Comparison of ENCODE assay signal across 8 cellular contexts in the genomic region with DNA sequence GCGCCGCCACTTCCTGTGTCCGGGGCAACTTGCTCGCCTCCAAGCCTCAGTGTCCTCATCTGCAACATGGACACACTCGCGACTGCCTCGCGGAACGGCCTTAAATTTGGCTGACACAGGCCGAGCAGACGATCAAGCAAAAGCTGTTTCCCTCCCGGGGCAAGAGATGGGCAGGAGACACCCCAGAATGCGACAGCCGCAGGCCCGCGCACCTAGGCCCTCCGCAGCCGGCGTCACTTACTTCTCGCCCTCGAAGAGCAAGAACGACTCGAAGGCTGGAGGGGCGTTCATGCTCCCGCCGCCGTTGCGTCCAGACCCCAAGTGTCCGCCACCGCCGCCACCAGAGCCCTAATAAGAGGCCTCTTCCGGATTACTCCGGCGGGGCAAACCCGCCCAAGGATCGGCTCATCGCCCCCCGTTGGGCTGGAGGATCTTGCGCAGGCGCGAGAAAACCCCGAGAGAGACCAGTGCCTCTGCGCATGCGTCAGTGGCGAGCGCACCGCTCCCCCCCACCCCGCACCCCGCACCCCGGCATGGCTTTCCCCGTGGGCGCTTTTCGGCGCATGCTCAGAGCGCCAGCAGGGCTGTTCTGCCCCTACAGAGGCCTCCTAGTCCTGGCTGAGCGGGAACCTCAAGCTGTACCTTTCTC. TPM values are rescaled to one million over a fixed set of nuclear protein-coding genes. Genes with fewer than 3 reads are reported as not detected.
DNase-seq lines count a peak whose midpoint lies in the region; ATAC-seq and TF ChIP-seq lines count a peak whose summit lies in the region.
"Not testable (repeated sequence)": the region's sequence is repeated elsewhere in the genome, so short reads cannot be mapped to it uniquely, and the experiment has no call there.

Gene POLR2J2, minus strand, starts transcription at position 353 of the 649 bp plus-strand sequence. Its CDS starts 62 bp downstream, at position 291.

- peak; percentile 92 for DNase-seq in GM03348 (ENCODE audit: low spot score)
- peak; percentile 25 for DNase-seq in activated T-helper 1 cell treated with anti-CD3 and anti-CD28 coated beads, Interleukin-12 subunit alpha, Interleukin-12 subunit beta, Interleukin-2, Interleukin-4 antibody, amounts not matched to agents 30 ng/mL and 10 ng/mL and 1 ng/mL, durations not matched to agents 14 hours and 24 hours and 36 hours (ENCODE audit: low spot score)
- not testable (repeated sequence) for DNase-seq in esophagus squamous epithelium (lab: John Stamatoyannopoulos, UW)
- DNase-seq in mucosa of descending colon: peak in 2 of 3 donors; percentile 39 to 89
- peak; percentile 3 for DNase-seq in thoracic aorta (ENCODE audit: low spot score)

- WGBS in esophagus squamous epithelium, 2 donors: no CpG with 5 or more reads among the region's 56 CpGs

- not testable (repeated sequence) for H3K9ac ChIP-seq in Loucy (ENCODE audit: low read depth, low read length, poor library complexity, severe bottlenecking)

- H3K4me1 ChIP-seq in Loucy (ENCODE audit: insufficient read depth, low read length, poor library complexity, severe bottlenecking); esophagus squamous epithelium; mucosa of descending colon (ENCODE audit: low read depth); thoracic aorta (ENCODE audit: control insufficient read depth in 1 of 2, low read depth in 2 of 2): not testable (repeated sequence)

- H3K9me3 Mint-ChIP-seq in activated T-helper 1 cell treated with anti-CD3 and anti-CD28 coated beads, Interleukin-12 subunit alpha, Interleukin-12 subunit beta, Interleukin-2, Interleukin-4 antibody, amounts not matched to agents 30 ng/mL and 10 ng/mL and 1 ng/mL, durations not matched to agents 14 hours and 24 hours and 36 hours: not testable (repeated sequence)

- ATAC-seq in GM19455 (IDR thresholded peaks at IDR 0.05; ENCODE audit: unreplicated experiment) (peak; percentile 62), HG02973 (IDR thresholded peaks at IDR 0.05; ENCODE audit: unreplicated experiment) (peak; percentile 70), mucosa of descending colon (peak; percentile 74)
- ATAC-seq in thoracic aorta (ENCODE audit: insufficient number of reproducible peaks, low FRiP score, low read depth): not testable (repeated sequence)

- not testable (repeated sequence) for H3K4me3 Mint-ChIP-seq in activated T-helper 1 cell treated with anti-CD3 and anti-CD28 coated beads, Interleukin-12 subunit alpha, Interleukin-12 subunit beta, Interleukin-2, Interleukin-4 antibody, amounts not matched to agents 30 ng/mL and 10 ng/mL and 1 ng/mL, durations not matched to agents 14 hours and 24 hours and 36 hours

- H3K27me3 ChIP-seq in Loucy (ENCODE audit: insufficient read depth, low read length, poor library complexity, severe bottlenecking); esophagus squamous epithelium; thoracic aorta (replicated peaks; ENCODE audit: insufficient read depth): not testable (repeated sequence)

- H3K27me3 Mint-ChIP-seq in activated T-helper 1 cell treated with anti-CD3 and anti-CD28 coated beads, Interleukin-12 subunit alpha, Interleukin-12 subunit beta, Interleukin-2, Interleukin-4 antibody, amounts not matched to agents 30 ng/mL and 10 ng/mL and 1 ng/mL, durations not matched to agents 14 hours and 24 hours and 36 hours (ENCODE audit: insufficient read depth): not testable (repeated sequence)

- H3K4me2 ChIP-seq in Loucy (ENCODE audit: low read depth, low read length, poor library complexity, severe bottlenecking): not testable (repeated sequence)

- H3K79me2 ChIP-seq in Loucy (ENCODE audit: insufficient read depth, low read length): not testable (repeated sequence)

- not testable (repeated sequence) for H2AFZ ChIP-seq in Loucy (ENCODE audit: low read length)

- not testable (repeated sequence) for TF ChIP-seq CTCF in Loucy (conservative IDR thresholded peaks at IDR 0.05; ENCODE audit: low read length); esophagus squamous epithelium (IDR thresholded peaks at IDR 0.05); mucosa of descending colon (IDR thresholded peaks at IDR 0.05); thoracic aorta (IDR thresholded peaks at IDR 0.05)

- not testable (repeated sequence) for H3F3A ChIP-seq in Loucy (ENCODE audit: low read depth)

- H3K36me3 ChIP-seq in Loucy (ENCODE audit: insufficient read depth, low read length); esophagus squamous epithelium; mucosa of descending colon (ENCODE audit: low read depth); thoracic aorta: not testable (repeated sequence)

- not testable (repeated sequence) for TF ChIP-seq POLR2A in esophagus squamous epithelium (IDR thresholded peaks at IDR 0.05)

- H3K27ac ChIP-seq in esophagus squamous epithelium: peak within 1 kb of the TSS in 2 of 4 donors; percentile 55 to 63
- not testable (repeated sequence) for H3K27ac ChIP-seq in thoracic aorta

- H3K36me3 Mint-ChIP-seq in activated T-helper 1 cell treated with anti-CD3 and anti-CD28 coated beads, Interleukin-12 subunit alpha, Interleukin-12 subunit beta, Interleukin-2, Interleukin-4 antibody, amounts not matched to agents 30 ng/mL and 10 ng/mL and 1 ng/mL, durations not matched to agents 14 hours and 24 hours and 36 hours (ENCODE audit: low read depth): not testable (repeated sequence)

- not testable (repeated sequence) for H3K9me3 ChIP-seq in Loucy (ENCODE audit: insufficient read depth, low read depth, low read length); esophagus squamous epithelium; mucosa of descending colon; thoracic aorta

- H3K9me2 ChIP-seq in Loucy (replicated peaks; ENCODE audit: low read depth, low read length): not testable (repeated sequence)

- not testable (repeated sequence) for H4K20me1 ChIP-seq in Loucy (ENCODE audit: insufficient read depth, low read length, poor library complexity, severe bottlenecking)

- H3K27ac Mint-ChIP-seq in activated T-helper 1 cell treated with anti-CD3 and anti-CD28 coated beads, Interleukin-12 subunit alpha, Interleukin-12 subunit beta, Interleukin-2, Interleukin-4 antibody, amounts not matched to agents 30 ng/mL and 10 ng/mL and 1 ng/mL, durations not matched to agents 14 hours and 24 hours and 36 hours: not testable (repeated sequence)

- not testable (repeated sequence) for H3K4me1 Mint-ChIP-seq in activated T-helper 1 cell treated with anti-CD3 and anti-CD28 coated beads, Interleukin-12 subunit alpha, Interleukin-12 subunit beta, Interleukin-2, Interleukin-4 antibody, amounts not matched to agents 30 ng/mL and 10 ng/mL and 1 ng/mL, durations not matched to agents 14 hours and 24 hours and 36 hours (ENCODE audit: low read depth)

- intact Hi-C loops in activated T-helper 1 cell treated with anti-CD3 and anti-CD28 coated beads, Interleukin-12 subunit alpha, Interleukin-12 subunit beta, Interleukin-2, Interleukin-4 antibody, amounts not matched to agents 30 ng/mL and 10 ng/mL and 1 ng/mL, durations not matched to agents 14 hours and 24 hours and 36 hours (cut with micrococcal nuclease); esophagus squamous epithelium (cut with DNase I); mucosa of descending colon (cut with DNase I, micrococcal nuclease): not testable (repeated sequence)

- peak within 1 kb of the TSS; percentile 59 for H3K4me3 ChIP-seq in Loucy (ENCODE audit: low read length, poor library complexity, severe bottlenecking)
- H3K4me3 ChIP-seq in esophagus squamous epithelium: peak within 1 kb of the TSS; percentile 22 to 62 (median 44)
- H3K4me3 ChIP-seq in mucosa of descending colon: not testable (repeated sequence)
- H3K4me3 ChIP-seq in thoracic aorta: peak within 1 kb of the TSS; percentile 58

RNA-seq across cellular contexts. Expression of gene POLR2J2, which starts in this region (rescaled TPM):
- total RNA-seq in activated T-helper 1 cell treated with anti-CD3 and anti-CD28 coated beads, Interleukin-12 subunit alpha, Interleukin-12 subunit beta, Interleukin-2, Interleukin-4 antibody, amounts not matched to agents 30 ng/mL and 10 ng/mL and 1 ng/mL, durations not matched to agents 14 hours and 24 hours and 36 hours: 19.5 and 21.5 TPM in 2 replicates
- total RNA-seq in esophagus squamous epithelium (1 to 10 TPM in 3 of 4 donors, not detected in 1; 1.5 to 6.7 (median 2.1) TPM), mucosa of descending colon (10 to 100 TPM in 1 of 3 donors, 1 to 10 TPM in 2; 6.5 to 14.7 (median 8.8) TPM), thoracic aorta (10 to 100 TPM in 1 of 2 donors, 1 to 10 TPM in 1; 3.4 to 14.3 TPM)
